36 cellular contexts compared by ENCODE assay signal in the genomic region with DNA sequence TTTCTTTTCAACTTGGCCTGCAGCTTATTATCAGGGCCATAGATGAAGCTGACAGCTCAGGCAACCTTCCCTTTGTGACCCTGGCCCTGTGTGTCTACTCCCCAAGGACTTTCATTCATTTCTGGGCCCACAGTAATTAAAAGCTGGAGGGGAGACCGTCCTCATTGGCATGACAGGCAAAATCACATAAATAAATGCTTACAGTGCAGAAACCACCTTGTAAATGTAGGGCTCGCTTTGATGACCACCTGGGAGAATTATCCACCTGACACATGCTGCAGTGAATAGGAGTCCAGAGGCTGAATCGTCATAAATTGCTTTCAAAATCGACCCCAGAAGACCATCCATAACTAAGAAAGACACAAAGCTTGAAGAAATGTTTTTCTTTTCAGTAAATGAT.
"Had no signal": no experiment of that assay in that cellular context is flagged by ENCODE, and none has a peak within 500 bp of the region (broad histone marks: within the 10 kb centered on the region; RNA-seq: fewer than 3 reads in every experiment).

No MANE protein-coding gene starts in this region.

- H3K9me3 ChIP-seq: adrenal gland, body of pancreas had no signal

- H3K27me3 ChIP-seq: adrenal gland, body of pancreas had no signal

- H3K4me3 Mint-ChIP-seq: activated B cell treated with CpG ODN at 0.5 μM for 24 hours; activated CD8-positive, alpha-beta memory T cell treated with anti-CD3 and anti-CD28 coated beads, Interleukin-2, amount 10 ng/mL, durations not matched to agents 7 days and 5 days; activated CD8-positive, alpha-beta T cell treated with anti-CD3 and anti-CD28 coated beads for 36 hours; activated naive CD4-positive, alpha-beta T cell treated with anti-CD3 and anti-CD28 coated beads for 36 hours; activated naive CD4-positive, alpha-beta T cell treated with anti-CD3 and anti-CD28 coated beads, Interleukin-2, amount 50 U/mL, for 24 hours; activated naive CD8-positive, alpha-beta T cell treated with anti-CD3 and anti-CD28 coated beads for 36 hours; activated naive CD8-positive, alpha-beta T cell treated with anti-CD3 and anti-CD28 coated beads, Interleukin-2, amount 50 U/mL, for 24 hours; activated T-helper 1 cell treated with anti-CD3 and anti-CD28 coated beads, Interleukin-12 subunit alpha, Interleukin-12 subunit beta, Interleukin-2, Interleukin-4 antibody, amounts not matched to agents 30 ng/mL and 10 ng/mL and 1 ng/mL, durations not matched to agents 14 hours and 24 hours and 36 hours; effector memory CD8-positive, alpha-beta T cell; T-helper 17 cell; T-helper 2 cell treated with Interferon-gamma antibody and Interleukin-4, amounts not matched to agents 5 μg/mL and 100 μg/mL, for 36 hours had no signal

- H3K27ac Mint-ChIP-seq: activated B cell treated with CpG ODN at 0.5 μM for 24 hours; activated CD8-positive, alpha-beta memory T cell treated with anti-CD3 and anti-CD28 coated beads, Interleukin-2, amount 10 ng/mL, durations not matched to agents 7 days and 5 days; activated CD8-positive, alpha-beta T cell treated with anti-CD3 and anti-CD28 coated beads for 36 hours; activated naive CD4-positive, alpha-beta T cell treated with anti-CD3 and anti-CD28 coated beads for 36 hours; activated naive CD4-positive, alpha-beta T cell treated with anti-CD3 and anti-CD28 coated beads, Interleukin-2, amount 50 U/mL, for 24 hours; activated naive CD8-positive, alpha-beta T cell treated with anti-CD3 and anti-CD28 coated beads for 36 hours; activated naive CD8-positive, alpha-beta T cell treated with anti-CD3 and anti-CD28 coated beads, Interleukin-2, amount 50 U/mL, for 24 hours; activated T-helper 1 cell treated with anti-CD3 and anti-CD28 coated beads, Interleukin-12 subunit alpha, Interleukin-12 subunit beta, Interleukin-2, Interleukin-4 antibody, amounts not matched to agents 30 ng/mL and 10 ng/mL and 1 ng/mL, durations not matched to agents 14 hours and 24 hours and 36 hours; activated T-helper 2 cell treated with anti-CD3 and anti-CD28 coated beads, Interferon-gamma antibody, Interleukin-2, Interleukin-4, amounts not matched to agents 10 μg/mL and 5 μg/mL and 100 μg/mL, durations not matched to agents 14 hours and 24 hours and 36 hours; effector memory CD8-positive, alpha-beta T cell; T-helper 17 cell; T-helper 2 cell treated with Interferon-gamma antibody and Interleukin-4, amounts not matched to agents 5 μg/mL and 100 μg/mL, for 36 hours had no signal

- H3K4me3 ChIP-seq: adrenal gland, body of pancreas had no signal

- H3K9me3 Mint-ChIP-seq: activated CD8-positive, alpha-beta T cell treated with anti-CD3 and anti-CD28 coated beads for 36 hours; activated naive CD4-positive, alpha-beta T cell treated with anti-CD3 and anti-CD28 coated beads, Interleukin-2, amount 50 U/mL, for 24 hours; activated naive CD8-positive, alpha-beta T cell treated with anti-CD3 and anti-CD28 coated beads, Interleukin-2, amount 50 U/mL, for 24 hours; effector memory CD8-positive, alpha-beta T cell; T-helper 2 cell treated with Interferon-gamma antibody and Interleukin-4, amounts not matched to agents 5 μg/mL and 100 μg/mL, for 36 hours had no signal

- FAIRE-seq: colon, frontal cortex had no signal

- H3K36me3 ChIP-seq: adrenal gland, WERI-Rb-1 had no signal

- H3K27me3 Mint-ChIP-seq: activated CD8-positive, alpha-beta T cell treated with anti-CD3 and anti-CD28 coated beads for 36 hours; activated naive CD8-positive, alpha-beta T cell treated with anti-CD3 and anti-CD28 coated beads for 36 hours; effector memory CD8-positive, alpha-beta T cell had no signal

- H3K27ac ChIP-seq: adrenal gland, body of pancreas, WERI-Rb-1 had no signal

- H3K36me3 Mint-ChIP-seq: activated CD8-positive, alpha-beta memory T cell treated with anti-CD3 and anti-CD28 coated beads, Interleukin-2, amount 10 ng/mL, durations not matched to agents 7 days and 5 days; activated naive CD4-positive, alpha-beta T cell treated with anti-CD3 and anti-CD28 coated beads, Interleukin-2, amount 50 U/mL, for 24 hours; activated naive CD8-positive, alpha-beta T cell treated with anti-CD3 and anti-CD28 coated beads for 36 hours had no signal

- DNase-seq: activated B cell treated with CpG ODN at 0.5 μM for 24 hours; activated CD4-positive, alpha-beta T cell treated with anti-CD3 and anti-CD28 coated beads for 48 hours; activated CD4-positive, alpha-beta T cell treated with anti-CD3 and anti-CD28 coated beads, Interleukin-2, amount 50 U/mL, for 1 hour; activated CD4-positive, alpha-beta T cell treated with anti-CD3 and anti-CD28 coated beads, Interleukin-2, amount 50 U/mL, for 48 hours; activated CD8-positive, alpha-beta memory T cell treated with anti-CD3 and anti-CD28 coated beads, Interleukin-2, amount 10 ng/mL, durations not matched to agents 7 days and 5 days; activated CD8-positive, alpha-beta memory T cell treated with anti-CD3 and anti-CD28 coated beads, Interleukin-2, amount 50 U/mL, for 4 hours; activated CD8-positive, alpha-beta T cell treated with anti-CD3 and anti-CD28 coated beads for 36 hours; activated effector memory CD4-positive, alpha-beta T cell treated with anti-CD3 and anti-CD28 coated beads, Interleukin-2, amount 50 U/mL, for 16 hours; activated naive CD4-positive, alpha-beta T cell treated with anti-CD3 and anti-CD28 coated beads for 36 hours; activated naive CD8-positive, alpha-beta T cell treated with anti-CD3 and anti-CD28 coated beads for 36 hours; activated naive CD8-positive, alpha-beta T cell treated with anti-CD3 and anti-CD28 coated beads, Interleukin-2, amount 50 U/mL, for 24 hours; activated T-cell treated with anti-CD3 and anti-CD28 coated beads, Interleukin-2, amount 50 U/mL, for 1 hour; activated T-cell treated with anti-CD3 and anti-CD28 coated beads, Interleukin-2, amount 50 U/mL, for 48 hours; adrenal gland; amygdala; aorta; body of pancreas; caudate nucleus; cortex of kidney; dermis blood vessel endothelial cell; effector CD4-positive, alpha-beta T cell; effector memory CD8-positive, alpha-beta T cell; foreskin fibroblast; head of caudate nucleus; T-helper 1 cell; T-helper 17 cell; T1000; WERI-Rb-1 had no signal

- ATAC-seq: activated CD4-positive, CD25-positive, alpha-beta regulatory T cell treated with anti-CD3 and anti-CD28 coated beads, Interleukin-2, amount 50 U/mL, for 24 hours; activated CD8-positive, alpha-beta memory T cell treated with anti-CD3 and anti-CD28 coated beads, Interleukin-2, amount 10 ng/mL, durations not matched to agents 7 days and 5 days; activated CD8-positive, alpha-beta T cell treated with anti-CD3 and anti-CD28 coated beads for 36 hours; activated naive CD8-positive, alpha-beta T cell treated with anti-CD3 and anti-CD28 coated beads, Interleukin-2, amount 50 U/mL, for 24 hours; body of pancreas; effector memory CD8-positive, alpha-beta T cell; esophagus mucosa; T-helper 17 cell had no signal

- H3K4me1 ChIP-seq: adrenal gland, body of pancreas had no signal

- H3K4me1 Mint-ChIP-seq: activated B cell treated with CpG ODN at 0.5 μM for 24 hours; activated CD8-positive, alpha-beta memory T cell treated with anti-CD3 and anti-CD28 coated beads, Interleukin-2, amount 10 ng/mL, durations not matched to agents 7 days and 5 days; activated naive CD4-positive, alpha-beta T cell treated with anti-CD3 and anti-CD28 coated beads, Interleukin-2, amount 50 U/mL, for 24 hours; activated naive CD8-positive, alpha-beta T cell treated with anti-CD3 and anti-CD28 coated beads for 36 hours; activated naive CD8-positive, alpha-beta T cell treated with anti-CD3 and anti-CD28 coated beads, Interleukin-2, amount 50 U/mL, for 24 hours had no signal
